In the genomic region with DNA sequence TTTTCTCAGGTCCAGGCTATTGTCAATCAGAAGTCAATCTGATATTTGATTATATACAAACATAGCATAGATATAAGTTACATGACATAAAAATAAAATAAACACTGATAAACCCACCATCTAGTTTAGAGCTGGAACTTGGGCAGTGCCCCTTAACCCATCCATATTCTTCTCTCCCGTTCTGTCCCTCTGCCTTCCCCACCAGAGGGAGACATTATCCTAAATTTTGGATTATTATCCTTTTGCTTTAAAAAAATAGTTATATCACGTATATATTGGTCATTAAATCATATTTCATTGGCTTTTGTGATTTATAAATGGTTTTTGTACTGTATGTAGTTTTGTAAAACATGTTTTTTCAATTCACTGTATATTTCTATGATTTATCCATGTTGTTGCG, we compare ENCODE assay signal across 12 cellular contexts.
DNase-seq lines count a peak whose midpoint lies in the region; ATAC-seq and TF ChIP-seq lines count a peak whose summit lies in the region.
"Had no signal": no experiment of that assay in that cellular context is flagged by ENCODE, and none has a peak within 500 bp of the region (broad histone marks: within the 10 kb centered on the region; RNA-seq: fewer than 3 reads in every experiment).

No MANE protein-coding gene starts in this region.

- POLR2A ChIA-PET in CD8-positive, alpha-beta T cell (lab: Charles Lee), result no interaction called here

- no peak overlapping the region for H3K4me3 Mint-ChIP-seq in chondrocyte (ENCODE audit: unreplicated experiment)
- no peak overlapping the region for H3K4me3 Mint-ChIP-seq in CD8-positive, alpha-beta T cell

- TF ChIP-seq POLR2A in adrenal gland (IDR thresholded peaks at IDR 0.05), result no peak

- H3K79me2 ChIP-seq in DND-41 (ENCODE audit: insufficient read depth, low read length) (no peaks in the 10 kb centered on the region), osteoblast (ENCODE audit: insufficient read depth, low read length) (no peaks in the 10 kb centered on the region)

- DNase-seq in DND-41 (no peak), chondrocyte (ENCODE audit: low spot score) (no peak), osteoblast (ENCODE audit: insufficient read length, low spot score, missing footprints) (no peak), adrenal gland (no peak)
- DNase-seq in CD8-positive, alpha-beta T cell, result no peak
- DNase-seq: lower lobe of right lung, NCI-H1048, NCI-H446 treated with DMSO at 0.1 percent for 48 hours, Right ventricle myocardium superior, substantia nigra had no signal

- ATAC-seq in DND-41 (ENCODE audit: insufficient read depth, low read depth) (no peak), HG03095 (IDR thresholded peaks at IDR 0.05; ENCODE audit: unreplicated experiment) (no peak)
- ATAC-seq in CD8-positive, alpha-beta T cell, result no peak
- ATAC-seq: lower lobe of right lung had no signal

- no peak overlapping the region for H3K27ac Mint-ChIP-seq in chondrocyte (ENCODE audit: unreplicated experiment)
- no peak overlapping the region for H3K27ac Mint-ChIP-seq in CD8-positive, alpha-beta T cell

- peak; percentile 54 for TF ChIP-seq CTCF in DND-41 (IDR thresholded peaks at IDR 0.05; ENCODE audit: borderline replicate concordance, extremely low read depth, low read length, poor library complexity, severe bottlenecking)
- peak; percentile 50 for TF ChIP-seq CTCF in LNCAP (IDR thresholded peaks at IDR 0.05)
- peak; percentile 75 for TF ChIP-seq CTCF in chondrocyte (IDR thresholded peaks at IDR 0.05)
- peak; percentile 56 for TF ChIP-seq CTCF in osteoblast (IDR thresholded peaks at IDR 0.05; ENCODE audit: extremely low read depth, low read depth, low read length)
- TF ChIP-seq CTCF in CD8-positive, alpha-beta T cell (IDR thresholded peaks at IDR 0.05), result no peak
- peak in 2 of 6 experiments; percentile 9 to 26 for TF ChIP-seq CTCF in adrenal gland (IDR thresholded peaks at IDR 0.05)

- 75 to 82% (median 80%) methylated on average over 3 of the region's 3 CpGs for WGBS in adrenal gland, 4 donors

- H3K9me3 Mint-ChIP-seq in chondrocyte (ENCODE audit: low read depth), result no peaks in the 10 kb centered on the region
- no peaks in the 10 kb centered on the region for H3K9me3 Mint-ChIP-seq in CD8-positive, alpha-beta T cell

- H3K4me3 ChIP-seq in DND-41 (ENCODE audit: low read depth in 1 of 2, low read length in 2 of 2) (no peak overlapping the region), osteoblast (ENCODE audit: insufficient read depth, low read length) (no peak overlapping the region), adrenal gland (no peak overlapping the region)
- H3K4me3 ChIP-seq in CD8-positive, alpha-beta T cell (ENCODE audit: low read depth, low read length), result no peak overlapping the region
- H3K4me3 ChIP-seq: lower lobe of right lung had no signal

- H3K27me3 ChIP-seq in DND-41 (ENCODE audit: insufficient read depth, low read length, poor library complexity) (no peaks in the 10 kb centered on the region), osteoblast (ENCODE audit: insufficient read depth, low read length) (no peaks in the 10 kb centered on the region), adrenal gland (no peaks in the 10 kb centered on the region)
- no peaks in the 10 kb centered on the region for H3K27me3 ChIP-seq in CD8-positive, alpha-beta T cell (ENCODE audit: insufficient read depth, low read length)

- CTCF ChIA-PET in CD8-positive, alpha-beta T cell (lab: Charles Lee), result no interaction called here

- H3K36me3 Mint-ChIP-seq in chondrocyte (ENCODE audit: low read depth), result no peaks in the 10 kb centered on the region
- H3K36me3 Mint-ChIP-seq in CD8-positive, alpha-beta T cell, result no peaks in the 10 kb centered on the region

- peaks cover 15% of the 10 kb centered on the region for H3K4me1 Mint-ChIP-seq in chondrocyte (ENCODE audit: low read depth)
- H3K4me1 Mint-ChIP-seq in CD8-positive, alpha-beta T cell (ENCODE audit: low read depth), result no peaks in the 10 kb centered on the region

- no peaks in the 10 kb centered on the region for H3K27me3 Mint-ChIP-seq in chondrocyte (ENCODE audit: low read depth)
- no peaks in the 10 kb centered on the region for H3K27me3 Mint-ChIP-seq in CD8-positive, alpha-beta T cell (ENCODE audit: low read depth)

- no peaks in the 10 kb centered on the region for H3K9me3 ChIP-seq in DND-41 (ENCODE audit: insufficient read depth, low read length, severe bottlenecking)
- no peaks in the 10 kb centered on the region for H3K9me3 ChIP-seq in osteoblast (ENCODE audit: low read depth, low read length)
- no peaks in the 10 kb centered on the region for H3K9me3 ChIP-seq in CD8-positive, alpha-beta T cell (ENCODE audit: low read length)
- no peaks in the 10 kb centered on the region for H3K9me3 ChIP-seq in adrenal gland (replicated peaks in 1 of 3)
- H3K9me3 ChIP-seq: lower lobe of right lung had no signal

- H4K20me1 ChIP-seq in DND-41 (ENCODE audit: insufficient read depth, low read length) (no peaks in the 10 kb centered on the region), osteoblast (ENCODE audit: insufficient read depth, low read length) (no peaks in the 10 kb centered on the region)

- H3K9ac ChIP-seq in DND-41 (ENCODE audit: low read depth, low read length), result no peak overlapping the region

- H3K4me1 ChIP-seq in DND-41 (ENCODE audit: insufficient read depth, low read length), result no peaks in the 10 kb centered on the region
- peaks cover 9% of the 10 kb centered on the region for H3K4me1 ChIP-seq in osteoblast (ENCODE audit: insufficient read depth, low read length)
- no peaks in the 10 kb centered on the region for H3K4me1 ChIP-seq in CD8-positive, alpha-beta T cell (ENCODE audit: insufficient read depth, low read length)
- H3K4me1 ChIP-seq in adrenal gland (replicated peaks in 1 of 2), result no peaks in the 10 kb centered on the region
- H3K4me1 ChIP-seq: lower lobe of right lung had no signal

- no peak overlapping the region for H3K27ac ChIP-seq in DND-41 (ENCODE audit: low read length)
- no peak overlapping the region for H3K27ac ChIP-seq in osteoblast (ENCODE audit: low read depth, low read length)
- no peak overlapping the region for H3K27ac ChIP-seq in CD8-positive, alpha-beta T cell (ENCODE audit: low read depth, low read length)
- no peak overlapping the region for H3K27ac ChIP-seq in adrenal gland
- H3K27ac ChIP-seq: lower lobe of right lung had no signal

- intact Hi-C loops in CD8-positive, alpha-beta T cell (cut with DNase I, micrococcal nuclease), result no loop called here
- intact Hi-C loops in adrenal gland (cut with DNase I), result no loop called here

- H3K4me2 ChIP-seq in DND-41 (ENCODE audit: insufficient read depth, low read length) (no peak overlapping the region), osteoblast (ENCODE audit: insufficient read depth, low read length) (no peak overlapping the region)

- H2AFZ ChIP-seq in DND-41 (ENCODE audit: low read depth, low read length), result no peak overlapping the region
- no peak overlapping the region for H2AFZ ChIP-seq in osteoblast (ENCODE audit: low read length)

- no peaks in the 10 kb centered on the region for H3K36me3 ChIP-seq in DND-41 (ENCODE audit: insufficient read depth, low read length)
- H3K36me3 ChIP-seq in osteoblast (ENCODE audit: insufficient read depth, low read length), result no peaks in the 10 kb centered on the region
- H3K36me3 ChIP-seq in CD8-positive, alpha-beta T cell (ENCODE audit: insufficient read depth, low read length), result no peaks in the 10 kb centered on the region
- no peaks in the 10 kb centered on the region for H3K36me3 ChIP-seq in adrenal gland (replicated peaks in 1 of 2)
- H3K36me3 ChIP-seq: lower lobe of right lung had no signal
